In the genomic region with DNA sequence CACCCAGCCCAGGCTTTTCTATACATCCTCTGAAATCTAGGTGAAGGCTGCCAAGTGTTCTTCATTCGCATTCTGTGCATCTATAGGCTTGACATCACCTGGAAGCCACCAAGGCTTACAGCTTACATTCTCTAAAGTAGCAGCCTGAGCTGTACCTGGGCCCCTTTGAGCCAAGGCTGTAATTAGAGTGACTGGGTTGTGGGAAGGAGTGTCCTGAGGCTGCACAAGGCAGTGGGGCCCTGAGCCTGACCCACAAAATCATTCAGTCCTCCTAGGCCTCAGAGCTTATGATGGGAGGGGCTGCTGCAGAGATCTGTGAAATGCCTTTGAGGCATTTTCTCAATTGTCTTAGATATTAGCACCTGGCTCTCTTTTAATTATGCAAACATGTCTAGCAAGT, we compare ENCODE assay signal across 19 cellular contexts. TPM values are rescaled to one million over a fixed set of nuclear protein-coding genes. Genes with fewer than 3 reads are reported as not detected.
DNase-seq lines count a peak whose midpoint lies in the region; ATAC-seq and TF ChIP-seq lines count a peak whose summit lies in the region.
"Had no signal": no experiment of that assay in that cellular context is flagged by ENCODE, and none has a peak within 500 bp of the region (broad histone marks: within the 10 kb centered on the region; RNA-seq: fewer than 3 reads in every experiment).

No MANE protein-coding gene starts in this region.

- H3K4me1 ChIP-seq in body of pancreas = no peaks in the 10 kb centered on the region
- H3K4me1 ChIP-seq: uterus had no signal

- no peaks in the 10 kb centered on the region for H3K9me3 ChIP-seq in body of pancreas
- H3K9me3 ChIP-seq: uterus had no signal

- H3K4me3 Mint-ChIP-seq in activated T-cell treated with anti-CD3 and anti-CD28 coated beads, Interleukin-2, amount 50 U/mL, for 72 hours = peak overlapping the region; percentile 97 to 98
- H3K4me3 Mint-ChIP-seq in IgD-negative memory B cell = peak overlapping the region; percentile 41 to 96 (median 82)
- peak overlapping the region; percentile 87 for H3K4me3 Mint-ChIP-seq in activated T-helper 2 cell treated with anti-CD3 and anti-CD28 coated beads, Interferon-gamma antibody, Interleukin-2, Interleukin-4, amounts not matched to agents 10 μg/mL and 5 μg/mL and 100 μg/mL, durations not matched to agents 14 hours and 24 hours and 36 hours (ENCODE audit: low read depth)
- H3K4me3 Mint-ChIP-seq in stimulated activated naive B cell treated with anti-CD40 and anti-IgM and Interleukin-4, amounts not matched to agents 10 μg/mL and 1 μg/mL and 100 μg/mL, for 72 hours = peak overlapping the region in 1 of 2 donors; percentile 91

- peaks cover 0 to 2% of the 10 kb centered on the region in 2 donors for H3K9me3 Mint-ChIP-seq in activated T-cell treated with anti-CD3 and anti-CD28 coated beads, Interleukin-2, amount 50 U/mL, for 72 hours
- H3K9me3 Mint-ChIP-seq in IgD-negative memory B cell = peaks cover 0 to 6% (median 4%) of the 10 kb centered on the region in 3 donors
- H3K9me3 Mint-ChIP-seq in activated T-helper 2 cell treated with anti-CD3 and anti-CD28 coated beads, Interferon-gamma antibody, Interleukin-2, Interleukin-4, amounts not matched to agents 10 μg/mL and 5 μg/mL and 100 μg/mL, durations not matched to agents 14 hours and 24 hours and 36 hours = peaks cover 13% of the 10 kb centered on the region
- peaks cover 8 to 10% of the 10 kb centered on the region in 2 donors for H3K9me3 Mint-ChIP-seq in stimulated activated naive B cell treated with anti-CD40 and anti-IgM and Interleukin-4, amounts not matched to agents 10 μg/mL and 1 μg/mL and 100 μg/mL, for 72 hours

- DNase-seq in activated T-cell treated with anti-CD3 and anti-CD28 coated beads, Interleukin-2, amount 50 U/mL, for 72 hours = no peak
- DNase-seq in activated T-cell treated with anti-CD3 and anti-CD28 coated beads, Interleukin-2, amount 50 U/mL, for 1 hour = no peak
- no peak for DNase-seq in activated T-helper 2 cell treated with anti-CD3 and anti-CD28 coated beads, Interferon-gamma antibody, Interleukin-2, Interleukin-4, amounts not matched to agents 10 μg/mL and 5 μg/mL and 100 μg/mL, durations not matched to agents 14 hours and 24 hours and 36 hours (ENCODE audit: low spot score)
- DNase-seq in stimulated activated naive B cell treated with anti-CD40 and anti-IgM and Interleukin-4, amounts not matched to agents 10 μg/mL and 1 μg/mL and 100 μg/mL, for 72 hours = no peak
- no peak for DNase-seq in body of pancreas
- DNase-seq in NCI-H1092 (lab: John Stamatoyannopoulos, UW) = no peak
- no peak for DNase-seq in NCI-H2227 (lab: John Stamatoyannopoulos, UW; ENCODE audit: unreplicated experiment)
- DNase-seq: activated CD4-positive, alpha-beta T cell treated with anti-CD3 and anti-CD28 coated beads for 1 hour; COR-L47; left colon; MV-4-11; NCI-H2029 treated with DMSO at 0.1 percent for 48 hours; NCI-H510A; retina; SHP77 treated with DMSO at 0.1 percent for 48 hours; stomach; T1000; uterus had no signal

- H3K27me3 Mint-ChIP-seq in activated T-cell treated with anti-CD3 and anti-CD28 coated beads, Interleukin-2, amount 50 U/mL, for 72 hours (ENCODE audit: low read depth) = peaks cover 6% of the 10 kb centered on the region
- no peaks in the 10 kb centered on the region for H3K27me3 Mint-ChIP-seq in IgD-negative memory B cell
- no peaks in the 10 kb centered on the region for H3K27me3 Mint-ChIP-seq in activated T-helper 2 cell treated with anti-CD3 and anti-CD28 coated beads, Interferon-gamma antibody, Interleukin-2, Interleukin-4, amounts not matched to agents 10 μg/mL and 5 μg/mL and 100 μg/mL, durations not matched to agents 14 hours and 24 hours and 36 hours (ENCODE audit: low read depth)
- H3K27me3 Mint-ChIP-seq in stimulated activated naive B cell treated with anti-CD40 and anti-IgM and Interleukin-4, amounts not matched to agents 10 μg/mL and 1 μg/mL and 100 μg/mL, for 72 hours = peaks cover 0 to 5% of the 10 kb centered on the region in 2 donors

- 83% methylated on average over 1 of the region's 1 CpG; no CpG with 5 or more reads in 1 of the 2 donors for WGBS in body of pancreas, 2 donors

- H3K27me3 ChIP-seq in body of pancreas = no peaks in the 10 kb centered on the region
- H3K27me3 ChIP-seq: stomach, uterus had no signal

- H3K27ac ChIP-seq in body of pancreas = no peak overlapping the region
- H3K27ac ChIP-seq: uterus had no signal

- ATAC-seq in activated T-cell treated with anti-CD3 and anti-CD28 coated beads, Interleukin-2, amount 50 U/mL, for 72 hours (replicated peaks in 1 of 2) = no peak
- ATAC-seq in stimulated activated naive B cell treated with anti-CD40 and anti-IgM and Interleukin-4, amounts not matched to agents 10 μg/mL and 1 μg/mL and 100 μg/mL, for 72 hours (replicated peaks) = no peak
- no peak for ATAC-seq in body of pancreas
- ATAC-seq: left colon had no signal

- TF ChIP-seq CTCF in body of pancreas (IDR thresholded peaks at IDR 0.05) = no peak

- H3K36me3 Mint-ChIP-seq in activated T-cell treated with anti-CD3 and anti-CD28 coated beads, Interleukin-2, amount 50 U/mL, for 72 hours (ENCODE audit: insufficient read depth in 2 of 2) = peaks cover 21 to 23% of the 10 kb centered on the region in 2 donors
- peaks cover 2% of the 10 kb centered on the region for H3K36me3 Mint-ChIP-seq in IgD-negative memory B cell
- H3K36me3 Mint-ChIP-seq in activated T-helper 2 cell treated with anti-CD3 and anti-CD28 coated beads, Interferon-gamma antibody, Interleukin-2, Interleukin-4, amounts not matched to agents 10 μg/mL and 5 μg/mL and 100 μg/mL, durations not matched to agents 14 hours and 24 hours and 36 hours (ENCODE audit: low read depth) = peaks cover 41% of the 10 kb centered on the region
- peaks cover 2 to 9% of the 10 kb centered on the region in 2 donors for H3K36me3 Mint-ChIP-seq in stimulated activated naive B cell treated with anti-CD40 and anti-IgM and Interleukin-4, amounts not matched to agents 10 μg/mL and 1 μg/mL and 100 μg/mL, for 72 hours

- no peak for TF ChIP-seq POLR2A in body of pancreas (IDR thresholded peaks at IDR 0.05)

- no peaks in the 10 kb centered on the region for H3K36me3 ChIP-seq in body of pancreas (replicated peaks in 1 of 2; ENCODE audit: insufficient read depth in 1 of 2, low read depth in 2 of 2)
- H3K36me3 ChIP-seq: stomach, uterus had no signal

- H3K4me1 Mint-ChIP-seq in activated T-cell treated with anti-CD3 and anti-CD28 coated beads, Interleukin-2, amount 50 U/mL, for 72 hours (ENCODE audit: low read depth) = peaks cover 40% of the 10 kb centered on the region
- peaks cover 14 to 17% (median 16%) of the 10 kb centered on the region in 3 donors for H3K4me1 Mint-ChIP-seq in IgD-negative memory B cell
- H3K4me1 Mint-ChIP-seq in activated T-helper 2 cell treated with anti-CD3 and anti-CD28 coated beads, Interferon-gamma antibody, Interleukin-2, Interleukin-4, amounts not matched to agents 10 μg/mL and 5 μg/mL and 100 μg/mL, durations not matched to agents 14 hours and 24 hours and 36 hours (ENCODE audit: low read depth) = peaks cover 37% of the 10 kb centered on the region
- H3K4me1 Mint-ChIP-seq in stimulated activated naive B cell treated with anti-CD40 and anti-IgM and Interleukin-4, amounts not matched to agents 10 μg/mL and 1 μg/mL and 100 μg/mL, for 72 hours = peaks cover 15% of the 10 kb centered on the region in 2 donors

- intact Hi-C loops in activated T-helper 2 cell treated with anti-CD3 and anti-CD28 coated beads, Interferon-gamma antibody, Interleukin-2, Interleukin-4, amounts not matched to agents 10 μg/mL and 5 μg/mL and 100 μg/mL, durations not matched to agents 14 hours and 24 hours and 36 hours (cut with micrococcal nuclease) = loop anchor here (2.0 to 5.0 kb wide), 3 partner anchors 27 to 43 kb away; a partner anchor contains a TSS
- intact Hi-C loops in body of pancreas (cut with DNase I) = no loop called here

- no peak overlapping the region for H3K4me3 ChIP-seq in body of pancreas
- H3K4me3 ChIP-seq: uterus had no signal

- H3K27ac Mint-ChIP-seq in activated T-cell treated with anti-CD3 and anti-CD28 coated beads, Interleukin-2, amount 50 U/mL, for 72 hours = peak overlapping the region; percentile 16
- H3K27ac Mint-ChIP-seq in IgD-negative memory B cell = peak overlapping the region in 2 of 3 donors; percentile 76 to 98
- no peak overlapping the region for H3K27ac Mint-ChIP-seq in activated T-helper 2 cell treated with anti-CD3 and anti-CD28 coated beads, Interferon-gamma antibody, Interleukin-2, Interleukin-4, amounts not matched to agents 10 μg/mL and 5 μg/mL and 100 μg/mL, durations not matched to agents 14 hours and 24 hours and 36 hours
- peak overlapping the region; percentile 79 for H3K27ac Mint-ChIP-seq in stimulated activated naive B cell treated with anti-CD40 and anti-IgM and Interleukin-4, amounts not matched to agents 10 μg/mL and 1 μg/mL and 100 μg/mL, for 72 hours

RNA-seq across cellular contexts. Expression of a gene that starts 33.0 kb away (rescaled TPM):
- 10 to 100 TPM; 49.0 to 56.5 TPM for total RNA-seq in activated T-cell treated with anti-CD3 and anti-CD28 coated beads, Interleukin-2, amount 50 U/mL, for 72 hours
- polyA plus RNA-seq in IgD-negative memory B cell = 19.6 TPM
- 63.3 and 64.8 TPM in 2 replicates for total RNA-seq in activated T-helper 2 cell treated with anti-CD3 and anti-CD28 coated beads, Interferon-gamma antibody, Interleukin-2, Interleukin-4, amounts not matched to agents 10 μg/mL and 5 μg/mL and 100 μg/mL, durations not matched to agents 14 hours and 24 hours and 36 hours
- 10 to 100 TPM; 43.8 TPM for total RNA-seq in body of pancreas
